Comparison of ENCODE assay signal across 28 cellular contexts in the genomic region with DNA sequence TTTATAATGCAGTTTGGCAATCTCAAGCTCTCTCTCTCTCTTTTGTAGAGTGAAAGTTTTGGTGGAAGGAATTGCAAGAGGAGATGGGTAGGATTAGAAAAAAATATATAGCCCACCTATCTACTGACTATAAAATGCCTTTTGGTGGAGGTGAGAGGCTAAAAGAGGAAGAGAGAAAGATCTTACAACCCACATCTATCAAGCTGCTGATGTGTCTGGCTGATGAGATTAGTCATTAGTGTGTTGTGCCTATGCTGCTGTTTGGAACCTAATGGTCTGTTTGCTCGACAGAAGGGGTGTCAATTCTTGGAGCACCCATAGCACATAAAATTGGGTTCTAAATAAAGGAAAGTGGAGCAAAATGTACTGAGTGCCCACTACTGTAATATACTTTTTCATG.
"Had no signal": no experiment of that assay in that cellular context is flagged by ENCODE, and none has a peak within 500 bp of the region (broad histone marks: within the 10 kb centered on the region; RNA-seq: fewer than 3 reads in every experiment).

No MANE protein-coding gene starts in this region.

- FAIRE-seq: endothelial cell of umbilical vein had no signal

- H3K27me3 Mint-ChIP-seq: naive thymus-derived CD8-positive, alpha-beta T cell; type B pancreatic cell had no signal

- H3K27ac Mint-ChIP-seq: mesothelial cell of epicardium; naive thymus-derived CD8-positive, alpha-beta T cell; nephron progenitor cell; stimulated activated effector memory CD8-positive, alpha-beta T cell treated with anti-CD3 and anti-CD28 coated beads, Interleukin-12 subunit alpha, Interleukin-12 subunit beta, amount 100 ng/mL, for 72 hours; type B pancreatic cell had no signal

- H3K9me3 ChIP-seq: esophagus muscularis mucosa, gastroesophageal sphincter, heart left ventricle, left lung, psoas muscle, sigmoid colon, stomach, testis, tibial artery had no signal

- H3K4me1 ChIP-seq: esophagus muscularis mucosa, foreskin keratinocyte, gastroesophageal sphincter, heart left ventricle, left lung, psoas muscle, sigmoid colon, stomach, testis had no signal

- ATAC-seq: foreskin keratinocyte; gastroesophageal sphincter; heart left ventricle; left cardiac atrium; left lung; naive thymus-derived CD8-positive, alpha-beta T cell; psoas muscle; right cardiac atrium; stimulated activated effector memory CD8-positive, alpha-beta T cell treated with anti-CD3 and anti-CD28 coated beads, Interleukin-12 subunit alpha, Interleukin-12 subunit beta, amount 100 ng/mL, for 72 hours had no signal

- H3K4me1 Mint-ChIP-seq: naive thymus-derived CD8-positive, alpha-beta T cell; nephron progenitor cell; stimulated activated effector memory CD8-positive, alpha-beta T cell treated with anti-CD3 and anti-CD28 coated beads, Interleukin-12 subunit alpha, Interleukin-12 subunit beta, amount 100 ng/mL, for 72 hours had no signal

- H3K4me3 ChIP-seq: coronary artery, esophagus muscularis mucosa, gastroesophageal sphincter, heart left ventricle, hepatocyte, left lung, psoas muscle, sigmoid colon, stomach, testis, tibial artery had no signal

- H3K4me3 Mint-ChIP-seq: mesothelial cell of epicardium; naive thymus-derived CD8-positive, alpha-beta T cell; nephron progenitor cell; stimulated activated effector memory CD8-positive, alpha-beta T cell treated with anti-CD3 and anti-CD28 coated beads, Interleukin-12 subunit alpha, Interleukin-12 subunit beta, amount 100 ng/mL, for 72 hours; type B pancreatic cell had no signal

- H3K36me3 Mint-ChIP-seq: mesothelial cell of epicardium; naive thymus-derived CD8-positive, alpha-beta T cell; stimulated activated effector memory CD8-positive, alpha-beta T cell treated with anti-CD3 and anti-CD28 coated beads, Interleukin-12 subunit alpha, Interleukin-12 subunit beta, amount 100 ng/mL, for 72 hours; type B pancreatic cell had no signal

- H3K27ac ChIP-seq: coronary artery, esophagus muscularis mucosa, foreskin keratinocyte, gastroesophageal sphincter, heart left ventricle, hepatocyte, left lung, psoas muscle, sigmoid colon, stomach, testis, tibial artery had no signal

- H3K36me3 ChIP-seq: esophagus muscularis mucosa, gastroesophageal sphincter, heart left ventricle, left lung, sigmoid colon, stomach, tibial artery had no signal

- H3K9me3 Mint-ChIP-seq: nephron progenitor cell, type B pancreatic cell had no signal

- DNase-seq: dermis blood vessel endothelial cell; effector memory CD4-positive, alpha-beta T cell; foreskin keratinocyte; heart left ventricle; left cardiac atrium; left lung; mesenchymal stem cell; naive thymus-derived CD8-positive, alpha-beta T cell; nephron progenitor cell; nucleus accumbens; posterior cingulate gyrus; psoas muscle; right cardiac atrium; sigmoid colon; stimulated activated CD4-positive, alpha-beta T cell treated with anti-CD3 and anti-CD28 coated beads, Interleukin-2, amount 100 ng/mL, for 24 hours; stimulated activated CD4-positive, alpha-beta T cell treated with anti-CD3 and anti-CD28 coated beads, Interleukin-4, amount 100 ng/mL, for 24 hours; stimulated activated naive CD4-positive, alpha-beta T cell treated with Interleukin-2 at 50 U/mL for 16 hours; stomach; testis; tibial artery had no signal

- H3K27me3 ChIP-seq: esophagus muscularis mucosa, foreskin keratinocyte, gastroesophageal sphincter, heart left ventricle, hepatocyte, left lung, sigmoid colon, stomach, testis, tibial artery had no signal
